8 cellular contexts compared by ENCODE assay signal in genomic region chr11:120431633-120432032, GRCh38.
DNase-seq lines count a peak whose midpoint lies in the region; ATAC-seq, FAIRE-seq and TF ChIP-seq lines count a peak whose summit lies in the region.

No MANE protein-coding gene starts in this region.

- no peak for TF ChIP-seq POLR2A in A549 (IDR thresholded peaks at IDR 0.05; ENCODE audit: low read length)

- POLR2A ChIA-PET in A549 (lab: Yijun Ruan, JAX) (interaction anchor here (1.7 kb wide), 1 partner anchor 96 kb away, joined by 16 read pairs; the partner anchor contains the start of gene ARHGEF12), activated B cell treated with CpG ODN at 0.5 μM for 24 hours (lab: Charles Lee) (no interaction called here)
- POLR2A ChIA-PET in CD8-positive, alpha-beta memory T cell (lab: Charles Lee): no interaction called here

- peak overlapping the region; percentile 12 for H3K27ac Mint-ChIP-seq in activated B cell treated with CpG ODN at 0.5 μM for 24 hours
- no peak overlapping the region for H3K27ac Mint-ChIP-seq in type B pancreatic cell
- peak overlapping the region in 2 of 8 donors; percentile 4 to 48 for H3K27ac Mint-ChIP-seq in CD8-positive, alpha-beta memory T cell

- no peak for FAIRE-seq in A549 (lab: Jason Lieb, UNC)

- intact Hi-C loops in activated B cell treated with CpG ODN at 0.5 μM for 24 hours (cut with micrococcal nuclease): loop anchor here (5.0 kb wide), 1 partner anchor 94 kb away; the partner anchor contains the start of gene ARHGEF12

- H3K4me1 Mint-ChIP-seq in activated B cell treated with CpG ODN at 0.5 μM for 24 hours (peaks cover 13% of the 10 kb centered on the region), type B pancreatic cell (ENCODE audit: unreplicated experiment) (no peaks in the 10 kb centered on the region)
- H3K4me1 Mint-ChIP-seq in CD8-positive, alpha-beta memory T cell: peaks cover 16 to 18% (median 17%) of the 10 kb centered on the region in 3 donors

- H3K36me3 ChIP-seq in CD8-positive, alpha-beta memory T cell (ENCODE audit: insufficient read depth, low read length): no peaks in the 10 kb centered on the region

- CTCF ChIA-PET in A549 (lab: Yijun Ruan, JAX): interaction anchor here (0.8 to 1.8 kb wide), 10 partner anchors 8 to 99 kb away, joined by 3 to 13 read pairs (median 4); no protein-coding TSS in a partner anchor
- CTCF ChIA-PET in activated B cell treated with CpG ODN at 0.5 μM for 24 hours (lab: Charles Lee): no interaction called here
- CTCF ChIA-PET in CD8-positive, alpha-beta memory T cell (lab: Charles Lee): no interaction called here

- TF ChIP-seq EP300 in A549 (IDR thresholded peaks at IDR 0.05): no peak

- H3K27me3 Mint-ChIP-seq in activated B cell treated with CpG ODN at 0.5 μM for 24 hours (no peaks in the 10 kb centered on the region), type B pancreatic cell (no peaks in the 10 kb centered on the region)
- H3K27me3 Mint-ChIP-seq in CD8-positive, alpha-beta memory T cell: peaks cover 0 to 1% of the 10 kb centered on the region in 2 donors

- no peaks in the 10 kb centered on the region for H3K27me3 ChIP-seq in CD8-positive, alpha-beta memory T cell (ENCODE audit: insufficient read depth, low read length, poor library complexity, severe bottlenecking)

- TF ChIP-seq CTCF in A549 (IDR thresholded peaks at IDR 0.05): peak; percentile 23; the same call in 1 of the 3 replicates
- TF ChIP-seq CTCF in activated B cell treated with CpG ODN at 0.5 μM for 24 hours (IDR thresholded peaks at IDR 0.05): no peak
- peak; percentile 18 for TF ChIP-seq CTCF in type B pancreatic cell (conservative IDR thresholded peaks at IDR 0.05)

- H3K27ac ChIP-seq in A549: peak overlapping the region; percentile 70 to 75
- H3K27ac ChIP-seq in CD8-positive, alpha-beta memory T cell (ENCODE audit: low read depth, low read length): no peak overlapping the region

- peak overlapping the region; percentile 28; the same call in 2 of the 3 replicates for H3K4me3 ChIP-seq in A549
- no peak overlapping the region for H3K4me3 ChIP-seq in CD8-positive, alpha-beta memory T cell (ENCODE audit: low read length)

- H3K9me3 Mint-ChIP-seq in activated B cell treated with CpG ODN at 0.5 μM for 24 hours: no peaks in the 10 kb centered on the region
- H3K9me3 Mint-ChIP-seq in type B pancreatic cell: no peaks in the 10 kb centered on the region
- no peaks in the 10 kb centered on the region for H3K9me3 Mint-ChIP-seq in CD8-positive, alpha-beta memory T cell

- ATAC-seq in A549: peak; percentile 97 to 99
- ATAC-seq in GM21619 (IDR thresholded peaks at IDR 0.05; ENCODE audit: unreplicated experiment): peak; percentile 33
- no peak for ATAC-seq in activated B cell treated with CpG ODN at 0.5 μM for 24 hours (ENCODE audit: low read depth)
- no peak for ATAC-seq in GM19397 (IDR thresholded peaks at IDR 0.05; ENCODE audit: unreplicated experiment)

- H3K36me3 Mint-ChIP-seq in activated B cell treated with CpG ODN at 0.5 μM for 24 hours (ENCODE audit: low read depth) (peaks cover 20% of the 10 kb centered on the region), type B pancreatic cell (peaks cover 19% of the 10 kb centered on the region)
- H3K36me3 Mint-ChIP-seq in CD8-positive, alpha-beta memory T cell: peaks cover 0 to 24% (median 5%) of the 10 kb centered on the region in 3 donors

- H3K4me1 ChIP-seq in A549: peaks cover 42% of the 10 kb centered on the region
- H3K4me1 ChIP-seq in CD8-positive, alpha-beta memory T cell (ENCODE audit: insufficient read depth, low read length): no peaks in the 10 kb centered on the region

- TF ChIP-seq RAD21 in A549 (conservative IDR thresholded peaks at IDR 0.05 in 1 of 2, IDR thresholded peaks at IDR 0.05 in 1 of 2): no peak

- no peak overlapping the region for H3K4me3 Mint-ChIP-seq in activated B cell treated with CpG ODN at 0.5 μM for 24 hours
- no peak overlapping the region for H3K4me3 Mint-ChIP-seq in type B pancreatic cell
- peak overlapping the region in 1 of 7 donors; percentile 7 for H3K4me3 Mint-ChIP-seq in CD8-positive, alpha-beta memory T cell

- peak overlapping the region; percentile 80 for H3K4me2 ChIP-seq in A549

- WGBS in A549 (ENCODE audit: missing lambda C conversion rate): 53% methylated on average over 3 of the region's 3 CpGs

- no peaks in the 10 kb centered on the region for H3K9me3 ChIP-seq in A549
- no peaks in the 10 kb centered on the region for H3K9me3 ChIP-seq in CD8-positive, alpha-beta memory T cell (ENCODE audit: low read length)

- DNase-seq in A549 (ENCODE audit: low read depth in 1 of 2, low spot score in 1 of 2): peak; percentile 19 to 73
- DNase-seq in activated B cell treated with CpG ODN at 0.5 μM for 24 hours: no peak
- peak; percentile 46 for DNase-seq in hepatic stellate cell (ENCODE audit: low spot score)
- DNase-seq in type B pancreatic cell (ENCODE audit: extremely low spot score, unreplicated experiment): no peak
- no peak for DNase-seq in NCI-H2029 treated with DMSO at 0.1 percent for 48 hours (lab: John Stamatoyannopoulos, UW)
- DNase-seq in CD8-positive, alpha-beta memory T cell: no peak

TF ChIP-seq in A549, 52 proteins besides CTCF, POLR2A, EP300 and RAD21 (continues in another document):
- no peak for TF ChIP-seq JUN (IDR thresholded peaks at IDR 0.05)
- TF ChIP-seq ZC3H11A (IDR thresholded peaks at IDR 0.05): no peak
- no peak for TF ChIP-seq POLR2AphosphoS2 (conservative IDR thresholded peaks at IDR 0.05; ENCODE audit: low read length)
- TF ChIP-seq RCOR1 (IDR thresholded peaks at IDR 0.05; ENCODE audit: low read depth, low read length): no peak
- TF ChIP-seq MAZ (IDR thresholded peaks at IDR 0.05; ENCODE audit: borderline replicate concordance, low read depth, low read length): no peak
- TF ChIP-seq SREBF2 (IDR thresholded peaks at IDR 0.05): no peak
- TF ChIP-seq EHF (CRISPR knock-in tag; IDR thresholded peaks at IDR 0.05): no peak
- TF ChIP-seq FOSL2 (IDR thresholded peaks at IDR 0.05): no peak
- TF ChIP-seq FOSL2 (CRISPR knock-in tag; IDR thresholded peaks at IDR 0.05): no peak
- TF ChIP-seq HOXB5 (CRISPR knock-in tag; IDR thresholded peaks at IDR 0.05): no peak
- TF ChIP-seq REST (IDR thresholded peaks at IDR 0.05): no peak
- TF ChIP-seq PHF8 (IDR thresholded peaks at IDR 0.05; ENCODE audit: borderline replicate concordance, low read depth): no peak
- TF ChIP-seq, protein P1, sequence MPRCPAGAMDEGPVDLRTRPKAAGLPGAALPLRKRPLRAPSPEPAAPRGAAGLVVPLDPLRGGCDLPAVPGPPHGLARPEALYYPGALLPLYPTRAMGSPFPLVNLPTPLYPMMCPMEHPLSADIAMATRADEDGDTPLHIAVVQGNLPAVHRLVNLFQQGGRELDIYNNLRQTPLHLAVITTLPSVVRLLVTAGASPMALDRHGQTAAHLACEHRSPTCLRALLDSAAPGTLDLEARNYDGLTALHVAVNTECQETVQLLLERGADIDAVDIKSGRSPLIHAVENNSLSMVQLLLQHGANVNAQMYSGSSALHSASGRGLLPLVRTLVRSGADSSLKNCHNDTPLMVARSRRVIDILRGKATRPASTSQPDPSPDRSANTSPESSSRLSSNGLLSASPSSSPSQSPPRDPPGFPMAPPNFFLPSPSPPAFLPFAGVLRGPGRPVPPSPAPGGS (IDR thresholded peaks at IDR 0.05): no peak
- no peak for TF ChIP-seq HDAC2 (IDR thresholded peaks at IDR 0.05)
- TF ChIP-seq HOXB13 (CRISPR knock-in tag; IDR thresholded peaks at IDR 0.05; ENCODE audit: low read depth): no peak
- no peak for TF ChIP-seq NR3C1 (IDR thresholded peaks at IDR 0.05)
- no peak for TF ChIP-seq CHD2 (IDR thresholded peaks at IDR 0.05; ENCODE audit: low read length, partially characterized antibody)
- no peak for TF ChIP-seq USF2 (IDR thresholded peaks at IDR 0.05)
- TF ChIP-seq SMC3 (IDR thresholded peaks at IDR 0.05): no peak

Comparison
In these comparisons a context has a peak if more than half of its experiments do, and no peak if none do; other contexts are left out.
1. ATAC-seq: peak in A549 (2 of 2) and GM21619 (single experiment); none in activated B cell treated with CpG ODN at 0.5 μM for 24 hours (single experiment) and GM19397 (single experiment).
2. DNase-seq: peak in A549 (2 of 2) and hepatic stellate cell (single experiment); none in activated B cell treated with CpG ODN at 0.5 μM for 24 hours (single experiment), type B pancreatic cell (single experiment), NCI-H2029 treated with DMSO at 0.1 percent for 48 hours (single experiment) and CD8-positive, alpha-beta memory T cell (0 of 5).